1 cellular context compared by ENCODE assay signal in genomic region chr19:35555301-35556005, GRCh38.
TF ChIP-seq lines count a peak whose summit lies in the region.

No MANE protein-coding gene starts in this region.

TF ChIP-seq in HepG2, 621 proteins besides CTCF, POLR2A, EP300 and RAD21 (continues in another document):
- TF ChIP-seq NFIB (CRISPR knock-in tag; IDR thresholded peaks at IDR 0.05; ENCODE audit: borderline replicate concordance) (no peak), MEIS1 (CRISPR knock-in tag; IDR thresholded peaks at IDR 0.05; ENCODE audit: borderline replicate concordance) (no peak), ZNF724P (CRISPR knock-in tag; IDR thresholded peaks at IDR 0.05; ENCODE audit: borderline replicate concordance) (no peak), PHF5A (CRISPR knock-in tag; IDR thresholded peaks at IDR 0.05; ENCODE audit: low read depth, unreplicated experiment) (no peak), REPIN1 (CRISPR knock-in tag; IDR thresholded peaks at IDR 0.05; ENCODE audit: borderline replicate concordance, low read depth) (peak; percentile 50; the same call in 1 of the 2 replicates), ARNTL (CRISPR knock-in tag; IDR thresholded peaks at IDR 0.05) (peak; percentile 86; the same call in 1 of the 2 replicates), ZNF607 (CRISPR knock-in tag; IDR thresholded peaks at IDR 0.05; ENCODE audit: borderline replicate concordance) (no peak), SP140L (CRISPR knock-in tag; IDR thresholded peaks at IDR 0.05; ENCODE audit: borderline replicate concordance) (no peak), ZNF281 (CRISPR knock-in tag; IDR thresholded peaks at IDR 0.05; ENCODE audit: borderline replicate concordance) (no peak), MZF1 (CRISPR knock-in tag; IDR thresholded peaks at IDR 0.05; ENCODE audit: borderline replicate concordance) (no peak), ZNF569 (CRISPR knock-in tag; IDR thresholded peaks at IDR 0.05; ENCODE audit: borderline replicate concordance) (no peak), SOX13 (IDR thresholded peaks at IDR 0.05) (no peak), SOX13 (CRISPR knock-in tag; conservative IDR thresholded peaks at IDR 0.05 in 1 of 2, IDR thresholded peaks at IDR 0.05 in 1 of 2) (0 out of 4 replicates have a peak, but pooled peaks of 1 of the 2 experiments have one; percentile 19), SMAD3 (CRISPR knock-in tag; IDR thresholded peaks at IDR 0.05) (no peak), THAP11 (CRISPR knock-in tag; IDR thresholded peaks at IDR 0.05) (peak; percentile 52; the same call in 1 of the 2 replicates), ZSCAN29 (CRISPR knock-in tag; conservative IDR thresholded peaks at IDR 0.05) (no peak), ATF2 (CRISPR knock-in tag; IDR thresholded peaks at IDR 0.05) (no peak), ZNF234 (CRISPR knock-in tag; conservative IDR thresholded peaks at IDR 0.05) (no peak), MNT (IDR thresholded peaks at IDR 0.05) (peak; percentile 43; the same call in 1 of the 2 replicates), ZMYM3 (CRISPR knock-in tag; IDR thresholded peaks at IDR 0.05) (no peak), MTA3 (CRISPR knock-in tag; IDR thresholded peaks at IDR 0.05) (no peak), BRF2 (CRISPR knock-in tag; IDR thresholded peaks at IDR 0.05) (no peak), ZNF639 (CRISPR knock-in tag; conservative IDR thresholded peaks at IDR 0.05) (no peak), STAG1 (CRISPR knock-in tag; IDR thresholded peaks at IDR 0.05) (peak; percentile 92), ZNF891 (CRISPR knock-in tag; IDR thresholded peaks at IDR 0.05) (no peak; the same call in 1 of the 2 replicates), ZNF839 (CRISPR knock-in tag; IDR thresholded peaks at IDR 0.05; ENCODE audit: borderline replicate concordance) (no peak), ZNF768 (CRISPR knock-in tag; IDR thresholded peaks at IDR 0.05) (peak; percentile 15; the same call in 1 of the 2 replicates), CENPT (CRISPR knock-in tag; IDR thresholded peaks at IDR 0.05; ENCODE audit: low read depth) (no peak), ZFP62 (CRISPR knock-in tag; IDR thresholded peaks at IDR 0.05) (no peak), MLXIP (CRISPR knock-in tag; IDR thresholded peaks at IDR 0.05; ENCODE audit: borderline replicate concordance) (no peak), ZNF251 (CRISPR knock-in tag; IDR thresholded peaks at IDR 0.05) (no peak), ZNF615 (CRISPR knock-in tag; IDR thresholded peaks at IDR 0.05; ENCODE audit: borderline replicate concordance) (no peak), NR1H2 (CRISPR knock-in tag; IDR thresholded peaks at IDR 0.05; ENCODE audit: borderline replicate concordance, low read depth) (no peak), TEF (CRISPR knock-in tag; IDR thresholded peaks at IDR 0.05) (no peak), ZSCAN20 (CRISPR knock-in tag; IDR thresholded peaks at IDR 0.05; ENCODE audit: borderline replicate concordance) (no peak), FIP1L1 (IDR thresholded peaks at IDR 0.05; ENCODE audit: borderline replicate concordance, insufficient read depth, low read depth, low read length) (no peak), ZFP37 (CRISPR knock-in tag; IDR thresholded peaks at IDR 0.05; ENCODE audit: borderline replicate concordance) (no peak), ZFP41 (CRISPR knock-in tag; IDR thresholded peaks at IDR 0.05; ENCODE audit: borderline replicate concordance) (no peak), DNMT3B (CRISPR knock-in tag; conservative IDR thresholded peaks at IDR 0.05) (no peak), ZNF12 (CRISPR knock-in tag; IDR thresholded peaks at IDR 0.05) (no peak), HMG20B (CRISPR knock-in tag; conservative IDR thresholded peaks at IDR 0.05) (no peak), LBX2 (CRISPR knock-in tag; IDR thresholded peaks at IDR 0.05; ENCODE audit: borderline replicate concordance) (no peak), THAP9 (CRISPR knock-in tag; IDR thresholded peaks at IDR 0.05; ENCODE audit: borderline replicate concordance) (no peak), ZBTB3 (CRISPR knock-in tag; IDR thresholded peaks at IDR 0.05; ENCODE audit: borderline replicate concordance, low read depth) (no peak), ZNF562 (CRISPR knock-in tag; IDR thresholded peaks at IDR 0.05; ENCODE audit: borderline replicate concordance) (no peak)
